ENCODE assay signal across 8 cellular contexts in genomic region chr4:125315571-125316390, GRCh38. TPM values are rescaled to one million over a fixed set of nuclear protein-coding genes. Genes with fewer than 3 reads are reported as not detected.
DNase-seq lines count a peak whose midpoint lies in the region; TF ChIP-seq lines count a peak whose summit lies in the region.

No MANE protein-coding gene starts in this region.

- no peak for TF ChIP-seq EP300 in SK-N-SH (IDR thresholded peaks at IDR 0.05; ENCODE audit: borderline replicate concordance in 1 of 2, low read depth in 1 of 2, low read length in 1 of 2)

- H3K36me3 ChIP-seq in SK-N-SH (replicated peaks in 1 of 2; ENCODE audit: control insufficient read depth in 1 of 2, insufficient read depth in 2 of 2, low read length in 1 of 2), result peaks cover 4 to 27% of the 10 kb centered on the region in 2 experiments
- peaks cover 3 to 9% of the 10 kb centered on the region in 2 donors for H3K36me3 ChIP-seq in stomach smooth muscle (ENCODE audit: control insufficient read depth in 2 of 2, insufficient read depth in 2 of 2, low read length in 2 of 2)

- H3K9me3 ChIP-seq in SK-N-SH (no peaks in the 10 kb centered on the region), stomach smooth muscle (ENCODE audit: control insufficient read depth in 2 of 2, low read length in 2 of 2) (no peaks in the 10 kb centered on the region)

- TF ChIP-seq CTCF in SK-N-SH (IDR thresholded peaks at IDR 0.05) (peak; percentile 32), lower leg skin (IDR thresholded peaks at IDR 0.05) (no peak)

- H3F3A ChIP-seq in SK-N-SH (replicated peaks; ENCODE audit: insufficient read depth), result peaks cover 10% of the 10 kb centered on the region

- 3% methylated on average over 29 of the region's 51 CpGs for WGBS in SK-N-SH (ENCODE audit: low lambda C conversion rate)
- 1% methylated on average over 46 to 51 of the region's 51 CpGs for WGBS in lower leg skin, 2 donors

- H3K9ac ChIP-seq in SK-N-SH, result peak overlapping the region; percentile 89
- peak overlapping the region; percentile 83 to 88 for H3K9ac ChIP-seq in stomach smooth muscle (ENCODE audit: low read length in 2 of 2)

- no peak for TF ChIP-seq POLR2A in lower leg skin (IDR thresholded peaks at IDR 0.05)

- POLR2A ChIA-PET in SK-N-SH (lab: Yijun Ruan, JAX), result no interaction called here

- H4K20me1 ChIP-seq in SK-N-SH (ENCODE audit: insufficient read depth), result peaks cover 6% of the 10 kb centered on the region; the same call in 1 of the 2 replicates

- in situ Hi-C loops in Caki2 (cut with HindIII; ENCODE audit: low pct_unique_long_range_greater_than_20kb, low sequenced_read_pairs), result no loop called here

- H3K27me3 ChIP-seq in SK-N-SH (ENCODE audit: insufficient read depth), result no peaks in the 10 kb centered on the region
- no peaks in the 10 kb centered on the region for H3K27me3 ChIP-seq in stomach smooth muscle (ENCODE audit: control insufficient read depth in 1 of 2, insufficient read depth in 2 of 2, low read length in 2 of 2)

- H3K27ac ChIP-seq in SK-N-SH (ENCODE audit: low read depth in 2 of 2, low read length in 1 of 2) (peak overlapping the region; percentile 74 to 84), stomach smooth muscle (ENCODE audit: low read length) (peak overlapping the region; percentile 95)

- DNase-seq in Caki2 (ENCODE audit: low read depth) (peak; percentile 63), HCEC 1CT (peak; percentile 23), SK-N-SH (peak; percentile 69), ecto neural progenitor cell (ENCODE audit: low spot score) (peak; percentile 82), lower leg skin (ENCODE audit: low spot score in 2 of 2) (peak in 1 of 2 donors; percentile 87), NK-92 (lab: John Stamatoyannopoulos, UW; ENCODE audit: unreplicated experiment) (no peak)
- DNase-seq in activated CD4-positive, CD25-positive, alpha-beta regulatory T cell (lab: John Stamatoyannopoulos, UW), result no peak

- peak overlapping the region; percentile 93 to 100 for H3K4me3 ChIP-seq in SK-N-SH (ENCODE audit: low read depth in 2 of 2, low read length in 1 of 2)
- peak overlapping the region; percentile 73 for H3K4me3 ChIP-seq in lower leg skin (ENCODE audit: low read depth, poor library complexity, severe bottlenecking)
- peak overlapping the region; percentile 90 to 99 for H3K4me3 ChIP-seq in stomach smooth muscle (ENCODE audit: low read length in 2 of 2)

- peak overlapping the region; percentile 91 for H3K4me2 ChIP-seq in SK-N-SH

- H3K79me2 ChIP-seq in SK-N-SH (ENCODE audit: insufficient read depth), result peaks cover 51% of the 10 kb centered on the region

- H3K9me2 ChIP-seq in SK-N-SH, result no peaks in the 10 kb centered on the region

- peak overlapping the region; percentile 74 for H2AFZ ChIP-seq in SK-N-SH (ENCODE audit: low read depth)

- peaks cover 5 to 28% of the 10 kb centered on the region in 2 experiments; a peak in 3 of 4 replicates for H3K4me1 ChIP-seq in SK-N-SH (ENCODE audit: control insufficient read depth in 1 of 2, insufficient read depth in 2 of 2, low read depth in 1 of 2, low read length in 1 of 2)
- peaks cover 39% of the 10 kb centered on the region for H3K4me1 ChIP-seq in stomach smooth muscle (ENCODE audit: control insufficient read depth, insufficient read depth, low read length)

- CTCF ChIA-PET in SK-N-SH (lab: Yijun Ruan, JAX), result interaction anchor here (1.3 to 2.6 kb wide), 3 partner anchors 291 to 1317 kb away, joined by 3 to 10 read pairs (median 3); no protein-coding TSS in a partner anchor

- intact Hi-C loops in lower leg skin (cut with DNase I; ENCODE audit: low total_unique reads), result no loop called here

- TF ChIP-seq RAD21 in SK-N-SH (IDR thresholded peaks at IDR 0.05; ENCODE audit: low read length), result no peak

TF ChIP-seq in SK-N-SH, 30 proteins besides CTCF, POLR2A, EP300 and RAD21:
- TF ChIP-seq REST (IDR thresholded peaks at IDR 0.05; ENCODE audit: low read depth, low read length), result no peak
- TF ChIP-seq SMC3 (IDR thresholded peaks at IDR 0.05; ENCODE audit: low read depth, low read length), result no peak
- TF ChIP-seq RFX5 (IDR thresholded peaks at IDR 0.05; ENCODE audit: low read length), result no peak
- TF ChIP-seq MXI1 (IDR thresholded peaks at IDR 0.05; ENCODE audit: low read depth, low read length), result no peak
- TF ChIP-seq FOXM1 (IDR thresholded peaks at IDR 0.05; ENCODE audit: low read depth), result no peak
- no peak for TF ChIP-seq EZH2phosphoT487 (IDR thresholded peaks at IDR 0.05; ENCODE audit: borderline replicate concordance, low read depth)
- no peak for TF ChIP-seq IRF3 (IDR thresholded peaks at IDR 0.05; ENCODE audit: low read depth, low read length)
- no peak for TF ChIP-seq CHD2 (IDR thresholded peaks at IDR 0.05; ENCODE audit: low read length, partially characterized antibody)
- TF ChIP-seq TAF1 (IDR thresholded peaks at IDR 0.05; ENCODE audit: borderline replicate concordance, low read depth, low read length), result 0 out of 2 replicates have a peak, but pooled peaks have one; percentile 41
- no peak for TF ChIP-seq FOSL2 (IDR thresholded peaks at IDR 0.05; ENCODE audit: borderline replicate concordance, low read depth)
- TF ChIP-seq RCOR1 (IDR thresholded peaks at IDR 0.05; ENCODE audit: low read length), result no peak
- 0 out of 2 replicates have a peak, but pooled peaks have one; percentile 14 for TF ChIP-seq MAX (IDR thresholded peaks at IDR 0.05; ENCODE audit: low read depth)
- peak; percentile 23; the same call in 1 of the 2 replicates for TF ChIP-seq TEAD4 (IDR thresholded peaks at IDR 0.05; ENCODE audit: borderline replicate concordance, insufficient read depth)
- no peak for TF ChIP-seq NFIC (IDR thresholded peaks at IDR 0.05; ENCODE audit: borderline replicate concordance)
- no peak for TF ChIP-seq RXRA (IDR thresholded peaks at IDR 0.05; ENCODE audit: borderline replicate concordance, low read depth)
- no peak for TF ChIP-seq NRF1 (IDR thresholded peaks at IDR 0.05; ENCODE audit: low read depth, low read length)
TF ChIP-seq in SK-N-SH: peak in this region for 3.

RNA-seq across cellular contexts. Expression of gene FAT4, which starts 1.0 kb away (rescaled TPM):
- total RNA-seq in Caki2 (2014; rRNA removed; shearing (Covaris generic); ENCODE audit: low replicate concordance), result 2.7 and 3.2 TPM in 2 replicates
- 6.6 and 8.7 TPM in 2 replicates for polyA plus RNA-seq in SK-N-SH (2012; rRNA removed)
- 7.7 and 8.7 TPM in 2 replicates for polyA plus RNA-seq in SK-N-SH (2012; cell fraction: cytosol; rRNA removed)
- polyA plus RNA-seq in SK-N-SH (2012; cell fraction: nucleus; rRNA removed), result 7.6 and 13.7 TPM in 2 replicates
- 1 to 10 TPM; 1.8 to 8.6 (median 2.8) TPM for total RNA-seq in lower leg skin

Comparison
In these comparisons a context has a peak if more than half of its experiments do, and no peak if none do; other contexts are left out.
1. DNase-seq: peak in Caki2 (single experiment), HCEC 1CT (single experiment), SK-N-SH (single experiment) and ecto neural progenitor cell (single experiment); none in activated CD4-positive, CD25-positive, alpha-beta regulatory T cell (0 of 4) and NK-92 (single experiment).
2. Peak in every context shown above with its lines, with median percentiles within 50 percentile points of each other: H3K4me3 ChIP-seq.